In the genomic region with DNA sequence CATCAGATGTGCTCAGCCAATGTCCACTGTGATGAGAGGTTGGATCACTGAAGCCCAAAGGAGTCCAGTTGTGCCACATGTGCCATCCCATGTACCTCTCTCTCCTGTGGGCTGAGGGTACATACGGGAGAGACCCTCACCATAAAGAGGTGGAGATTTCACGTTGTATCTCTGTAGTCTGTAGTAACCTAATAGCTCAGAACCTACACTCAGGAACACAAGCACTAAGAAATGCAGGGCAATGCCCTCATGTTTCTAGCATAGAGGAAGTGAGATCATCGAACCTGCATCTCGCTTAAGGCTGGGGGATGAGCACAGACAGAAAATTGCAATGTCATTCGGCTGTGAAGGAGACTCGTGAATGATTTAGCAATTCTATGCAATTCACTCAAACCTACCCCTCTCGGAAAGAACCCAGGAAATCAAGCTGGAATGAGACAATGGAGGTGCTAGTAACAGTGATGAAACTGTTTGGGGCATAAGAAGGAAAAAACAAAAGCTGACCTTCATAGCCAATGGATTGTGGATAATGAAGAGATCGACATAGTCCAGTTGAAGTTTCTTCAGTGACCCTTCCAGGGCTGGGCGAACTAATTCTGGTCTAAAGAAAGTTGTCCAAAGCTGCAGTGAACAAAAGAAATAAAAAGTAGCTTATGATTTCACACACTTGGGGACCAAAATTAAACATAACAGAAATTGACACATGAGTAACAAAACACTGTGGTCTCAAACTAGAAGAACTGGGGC, we compare ENCODE assay signal across 8 cellular contexts.
A peak's percentile ranks its signal among the peaks of the same experiment; 100 is the strongest.
DNase-seq lines count a peak whose midpoint lies in the region; ATAC-seq lines count a peak whose summit lies in the region.
"Had no signal": no experiment of that assay in that cellular context is flagged by ENCODE, and none has a peak within 500 bp of the region (broad histone marks: within the 10 kb centered on the region; RNA-seq: fewer than 3 reads in every experiment).

No MANE protein-coding gene starts in this region.

- DNase-seq in SKM-1 (lab: John Stamatoyannopoulos, UW; ENCODE audit: unreplicated experiment), result peak; percentile 67
- DNase-seq in immature natural killer cell, result peak in 2 of 3 donors; percentile 27 to 47
- DNase-seq in NCI-H2081 (lab: John Stamatoyannopoulos, UW), result no peak
- no peak for DNase-seq in T1000 (lab: John Stamatoyannopoulos, UW)
- no peak for DNase-seq in DMS153 treated with DMSO at 0.1 percent for 48 hours (lab: John Stamatoyannopoulos, UW; ENCODE audit: unreplicated experiment)

- peaks cover 0 to 3% (median 2%) of the 10 kb centered on the region in 3 donors for H3K27me3 Mint-ChIP-seq in immature natural killer cell (ENCODE audit: low read depth in 3 of 3)

- ATAC-seq in GM18517 (IDR thresholded peaks at IDR 0.05; ENCODE audit: unreplicated experiment) (peak; percentile 69), HG02885 (IDR thresholded peaks at IDR 0.05; ENCODE audit: poor library complexity, unreplicated experiment) (peak; percentile 46)

- H3K9me3 Mint-ChIP-seq in immature natural killer cell, result no peaks in the 10 kb centered on the region
- H3K9me3 Mint-ChIP-seq: memory B cell had no signal

- H3K4me1 Mint-ChIP-seq in immature natural killer cell, result peaks cover 58 to 75% of the 10 kb centered on the region in 2 donors

- peak overlapping the region; percentile 36 to 85 (median 56) for H3K4me3 Mint-ChIP-seq in immature natural killer cell
- H3K4me3 Mint-ChIP-seq: memory B cell had no signal

- H3K36me3 Mint-ChIP-seq in immature natural killer cell, result peaks cover 29 to 38% (median 33%) of the 10 kb centered on the region in 3 donors
- H3K36me3 Mint-ChIP-seq: memory B cell had no signal

- H3K27ac Mint-ChIP-seq in immature natural killer cell, result peak overlapping the region; percentile 75 to 92 (median 89)
- H3K27ac Mint-ChIP-seq: memory B cell had no signal

Comparison
In these comparisons a context has a peak if more than half of its experiments do, and no peak if none do; other contexts are left out.
1. DNase-seq: peak in SKM-1 (single experiment) and immature natural killer cell (2 of 3); none in NCI-H2081 (0 of 2), T1000 (single experiment) and DMS153 treated with DMSO at 0.1 percent for 48 hours (single experiment).